1 cellular context compared by ENCODE assay signal in the genomic region with DNA sequence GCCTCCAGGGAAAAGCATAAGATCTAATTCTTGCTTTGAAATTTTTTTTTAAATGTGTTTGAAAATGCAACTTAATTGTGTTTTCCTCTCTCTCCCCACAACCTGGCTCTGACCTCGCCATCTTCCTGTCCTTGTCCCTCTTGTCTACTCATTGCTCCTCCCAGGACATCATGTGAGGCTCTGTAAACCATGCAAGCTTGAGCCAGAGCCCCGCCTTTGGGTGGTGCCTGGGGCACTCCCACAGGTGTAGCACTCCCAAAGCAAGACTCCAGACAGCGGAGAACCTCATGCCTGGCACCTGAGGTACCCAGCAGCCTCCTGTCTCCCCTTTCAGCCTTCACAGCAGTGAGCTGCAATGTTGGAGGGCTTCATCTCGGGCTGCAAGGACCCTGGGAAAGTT.
TF ChIP-seq lines count a peak whose summit lies in the region.

No MANE protein-coding gene starts in this region.

TF ChIP-seq in HEK293, 187 proteins besides CTCF, POLR2A, EP300 and RAD21 (continued from another document):
- 0 out of 2 replicates have a peak, but pooled peaks have one; percentile 22 for TF ChIP-seq ZSCAN16 (tag by site-specific recombination; IDR thresholded peaks at IDR 0.05)
TF ChIP-seq in HEK293: peak in this region for 2.
